ENCODE assay signal across 13 cellular contexts in genomic region chr5:92916036-92916435, GRCh38.
DNase-seq lines count a peak whose midpoint lies in the region; TF ChIP-seq lines count a peak whose summit lies in the region.
"Had no signal": no experiment of that assay in that cellular context is flagged by ENCODE, and none has a peak within 500 bp of the region (broad histone marks: within the 10 kb centered on the region; RNA-seq: fewer than 3 reads in every experiment).

No MANE protein-coding gene starts in this region.

- no peak overlapping the region for H3K4me3 ChIP-seq in fibroblast of the aortic adventitia (ENCODE audit: low read depth, low read length)
- no peak overlapping the region for H3K4me3 ChIP-seq in colonic mucosa

- in situ Hi-C loops in G401 (cut with HindIII; ENCODE audit: low sequenced_read_pairs) = no loop called here
- in situ Hi-C loops in SK-MEL-5 (cut with HindIII; ENCODE audit: low pct_unique_long_range_greater_than_20kb, low sequenced_read_pairs) = no loop called here

- DNase-seq in G401 (ENCODE audit: low spot score) = peak; percentile 39
- peak; percentile 14 for DNase-seq in SK-MEL-5 (ENCODE audit: low read depth, low spot score)
- DNase-seq in fibroblast of the aortic adventitia (ENCODE audit: low read depth) = peak; percentile 69
- no peak for DNase-seq in osteocyte (ENCODE audit: extremely low spot score, unreplicated experiment)
- DNase-seq in central memory CD4-positive, alpha-beta T cell = no peak
- DNase-seq in colonic mucosa = no peak
- DNase-seq in HK-2 (ENCODE audit: unreplicated experiment) = no peak
- no peak for DNase-seq in activated gamma-delta T cell (lab: John Stamatoyannopoulos, UW)
- DNase-seq: activated CD4-positive, alpha-beta T cell treated with anti-CD3 and anti-CD28 coated beads for 36 hours; effector CD4-positive, alpha-beta T cell; Karpas-422; naive thymus-derived CD8-positive, alpha-beta T cell had no signal

- H3K27me3 ChIP-seq in colonic mucosa = no peaks in the 10 kb centered on the region

- no peak overlapping the region for H3K9ac ChIP-seq in colonic mucosa (ENCODE audit: low read depth in 2 of 2, low read length in 2 of 2)

- intact Hi-C loops in colonic mucosa (cut with DNase I) = no loop called here

- peak; percentile 35 for TF ChIP-seq CTCF in fibroblast of the aortic adventitia (IDR thresholded peaks at IDR 0.05; ENCODE audit: insufficient read depth, low read length)
- peak; percentile 25 for TF ChIP-seq CTCF in osteocyte (IDR thresholded peaks at IDR 0.05)
- no peak for TF ChIP-seq CTCF in colonic mucosa (IDR thresholded peaks at IDR 0.05)

- no peaks in the 10 kb centered on the region for H3K9me3 Mint-ChIP-seq in osteocyte (ENCODE audit: unreplicated experiment)

- no peaks in the 10 kb centered on the region for H3K9me3 ChIP-seq in colonic mucosa

- H3K4me1 Mint-ChIP-seq in osteocyte (ENCODE audit: unreplicated experiment) = peaks cover 27% of the 10 kb centered on the region
- H3K4me1 Mint-ChIP-seq: activated CD4-positive, alpha-beta T cell treated with anti-CD3 and anti-CD28 coated beads for 36 hours; activated T-helper 17 cell treated with anti-CD3 and anti-CD28 coated beads, Interleukin-2, amount 50 U/mL, for 72 hours; naive thymus-derived CD8-positive, alpha-beta T cell had no signal

- H3K27ac ChIP-seq in colonic mucosa = no peak overlapping the region

- no peaks in the 10 kb centered on the region for H3K27me3 Mint-ChIP-seq in osteocyte (ENCODE audit: unreplicated experiment)
- H3K27me3 Mint-ChIP-seq: activated T-helper 17 cell treated with anti-CD3 and anti-CD28 coated beads, Interleukin-2, amount 50 U/mL, for 72 hours had no signal

- no peaks in the 10 kb centered on the region for H3K36me3 Mint-ChIP-seq in osteocyte (ENCODE audit: unreplicated experiment)
- H3K36me3 Mint-ChIP-seq: naive thymus-derived CD8-positive, alpha-beta T cell had no signal

- no peak overlapping the region for H3K4me3 Mint-ChIP-seq in osteocyte (ENCODE audit: unreplicated experiment)
- H3K4me3 Mint-ChIP-seq: activated CD4-positive, alpha-beta T cell treated with anti-CD3 and anti-CD28 coated beads for 36 hours; activated T-helper 17 cell treated with anti-CD3 and anti-CD28 coated beads, Interleukin-2, amount 50 U/mL, for 72 hours; naive thymus-derived CD8-positive, alpha-beta T cell had no signal

- H3K36me3 ChIP-seq in colonic mucosa = no peaks in the 10 kb centered on the region

- H3K4me1 ChIP-seq in colonic mucosa = no peaks in the 10 kb centered on the region

- H3K27ac Mint-ChIP-seq in osteocyte (ENCODE audit: unreplicated experiment) = no peak overlapping the region
- H3K27ac Mint-ChIP-seq: activated CD4-positive, alpha-beta T cell treated with anti-CD3 and anti-CD28 coated beads for 36 hours; activated T-helper 17 cell treated with anti-CD3 and anti-CD28 coated beads, Interleukin-2, amount 50 U/mL, for 72 hours; naive thymus-derived CD8-positive, alpha-beta T cell had no signal

Comparison
In these comparisons a context has a peak if more than half of its experiments do, and no peak if none do; other contexts are left out.
1. DNase-seq: peak in G401 (single experiment), SK-MEL-5 (single experiment) and fibroblast of the aortic adventitia (single experiment); none in osteocyte (single experiment), central memory CD4-positive, alpha-beta T cell (single experiment), colonic mucosa (single experiment), HK-2 (single experiment) and activated gamma-delta T cell (single experiment).